15 cellular contexts compared by ENCODE assay signal in genomic region chr15:62779041-62779810, GRCh38.
A peak's percentile ranks its signal among the peaks of the same experiment; 100 is the strongest.
DNase-seq lines count a peak whose midpoint lies in the region; ATAC-seq and TF ChIP-seq lines count a peak whose summit lies in the region.
"Had no signal": no experiment of that assay in that cellular context is flagged by ENCODE, and none has a peak within 500 bp of the region (broad histone marks: within the 10 kb centered on the region; RNA-seq: fewer than 3 reads in every experiment).

No MANE protein-coding gene starts in this region.

- H3K9me3 ChIP-seq in cardiac muscle cell (ENCODE audit: low read depth) (no peaks in the 10 kb centered on the region), right cardiac atrium (ENCODE audit: control insufficient read depth, low read length) (no peaks in the 10 kb centered on the region), uterus (no peaks in the 10 kb centered on the region), neural progenitor cell (ENCODE audit: low read depth) (no peaks in the 10 kb centered on the region)
- H3K9me3 ChIP-seq: transverse colon had no signal

- H3K27ac ChIP-seq in cardiac muscle cell = no peak overlapping the region
- H3K27ac ChIP-seq in caudate nucleus (ENCODE audit: low read depth, low read length) = peak overlapping the region; percentile 18
- peak overlapping the region; percentile 37 for H3K27ac ChIP-seq in right cardiac atrium (ENCODE audit: low read length)
- peak overlapping the region; percentile 19 to 38 for H3K27ac ChIP-seq in uterus
- no peak overlapping the region for H3K27ac ChIP-seq in neural progenitor cell
- H3K27ac ChIP-seq: transverse colon had no signal

- no peaks in the 10 kb centered on the region for H3K36me3 Mint-ChIP-seq in immature natural killer cell
- H3K36me3 Mint-ChIP-seq in neural progenitor cell = peaks cover 15% of the 10 kb centered on the region

- H3K9ac ChIP-seq in neural progenitor cell = no peak overlapping the region

- H4K20me1 ChIP-seq in neural progenitor cell (ENCODE audit: low read depth) = no peaks in the 10 kb centered on the region

- ATAC-seq in right cardiac atrium = peak in 1 of 2 donors; percentile 31

- TF ChIP-seq POLR2A in uterus (IDR thresholded peaks at IDR 0.05) = no peak

- H3K79me2 ChIP-seq in neural progenitor cell (ENCODE audit: low read depth) = no peaks in the 10 kb centered on the region

- DNase-seq in cardiac muscle cell (ENCODE audit: low read depth in 1 of 2, low spot score in 1 of 2) = peak; percentile 36 to 79
- no peak for DNase-seq in cardiac septum (ENCODE audit: low spot score)
- DNase-seq in caudate nucleus (lab: John Stamatoyannopoulos, UW) = peak in 3 of 61 donors; percentile 5 to 34 (median 11)
- DNase-seq in right cardiac atrium = peak in 1 of 3 donors; percentile 52
- DNase-seq in uterus = peak in 1 of 2 donors; percentile 36
- no peak for DNase-seq in immature natural killer cell
- DNase-seq in activated CD4-positive, CD25-positive, alpha-beta regulatory T cell treated with anti-CD3 and anti-CD28 coated beads, Interleukin-2, amount 50 U/mL, for 72 hours = no peak
- DNase-seq in neural progenitor cell (ENCODE audit: low spot score) = no peak
- DNase-seq: ACHN; activated CD4-positive, alpha-beta T cell treated with anti-CD3 and anti-CD28 coated beads, Interleukin-2, amount 10 ng/mL, durations not matched to agents 24 days and 14 days; DMS79 treated with DMSO at 0.1 percent for 48 hours; hippocampal formation; MM.1S; NCI-H69; transverse colon had no signal

- 41% methylated on average over 8 of the region's 8 CpGs for WGBS in right cardiac atrium

- no peak overlapping the region for H3K4me2 ChIP-seq in neural progenitor cell

- intact Hi-C loops in cardiac septum (cut with DNase I) = no loop called here
- intact Hi-C loops in right cardiac atrium (cut with DNase I) = no loop called here
- intact Hi-C loops in uterus (cut with DNase I; ENCODE audit: low total_unique reads) = no loop called here

- H2AFZ ChIP-seq in neural progenitor cell (replicated peaks) = no peak overlapping the region

- H3K27me3 ChIP-seq in cardiac muscle cell = no peaks in the 10 kb centered on the region
- no peaks in the 10 kb centered on the region for H3K27me3 ChIP-seq in right cardiac atrium (ENCODE audit: control insufficient read depth, insufficient read depth)
- H3K27me3 ChIP-seq in uterus = no peaks in the 10 kb centered on the region
- H3K27me3 ChIP-seq in neural progenitor cell = no peaks in the 10 kb centered on the region
- H3K27me3 ChIP-seq: transverse colon had no signal

- H3K4me3 ChIP-seq in cardiac muscle cell = no peak overlapping the region
- no peak overlapping the region for H3K4me3 ChIP-seq in right cardiac atrium (ENCODE audit: low read length)
- no peak overlapping the region for H3K4me3 ChIP-seq in uterus
- H3K4me3 ChIP-seq in neural progenitor cell = no peak overlapping the region
- H3K4me3 ChIP-seq: transverse colon had no signal

- no peaks in the 10 kb centered on the region for H3K9me3 Mint-ChIP-seq in immature natural killer cell
- no peaks in the 10 kb centered on the region for H3K9me3 Mint-ChIP-seq in neural progenitor cell
- H3K9me3 Mint-ChIP-seq: activated CD4-positive, alpha-beta T cell treated with anti-CD3 and anti-CD28 coated beads, Interleukin-2, amount 10 ng/mL, durations not matched to agents 24 days and 14 days had no signal

- H3K4me1 Mint-ChIP-seq in immature natural killer cell (no peaks in the 10 kb centered on the region), neural progenitor cell (peaks cover 22% of the 10 kb centered on the region)
- H3K4me1 Mint-ChIP-seq: activated CD4-positive, alpha-beta T cell treated with anti-CD3 and anti-CD28 coated beads, Interleukin-2, amount 10 ng/mL, durations not matched to agents 24 days and 14 days had no signal

- peaks cover 8% of the 10 kb centered on the region for H3F3A ChIP-seq in neural progenitor cell (ENCODE audit: low read depth)

- H3K27me3 Mint-ChIP-seq in immature natural killer cell (ENCODE audit: low read depth in 3 of 3) (peaks cover 3 to 7% (median 4%) of the 10 kb centered on the region in 3 donors), neural progenitor cell (ENCODE audit: insufficient read depth, low read depth) (peaks cover 6% of the 10 kb centered on the region)

- peaks cover 42% of the 10 kb centered on the region for H3K4me1 ChIP-seq in cardiac muscle cell (ENCODE audit: low read depth)
- H3K4me1 ChIP-seq in right cardiac atrium (ENCODE audit: control insufficient read depth, insufficient read depth, low read length) = peaks cover 5% of the 10 kb centered on the region
- no peaks in the 10 kb centered on the region for H3K4me1 ChIP-seq in uterus
- peaks cover 9% of the 10 kb centered on the region for H3K4me1 ChIP-seq in neural progenitor cell

- no peak for TF ChIP-seq CTCF in cardiac muscle cell (IDR thresholded peaks at IDR 0.05; ENCODE audit: low read depth, low read length)
- TF ChIP-seq CTCF in uterus (IDR thresholded peaks at IDR 0.05) = no peak
- no peak for TF ChIP-seq CTCF in neural progenitor cell (IDR thresholded peaks at IDR 0.05)

- no peak overlapping the region for H3K27ac Mint-ChIP-seq in immature natural killer cell
- no peak overlapping the region for H3K27ac Mint-ChIP-seq in neural progenitor cell
- H3K27ac Mint-ChIP-seq: activated CD4-positive, alpha-beta T cell treated with anti-CD3 and anti-CD28 coated beads, Interleukin-2, amount 10 ng/mL, durations not matched to agents 24 days and 14 days had no signal

- H3K4me3 Mint-ChIP-seq in immature natural killer cell = no peak overlapping the region
- H3K4me3 Mint-ChIP-seq in neural progenitor cell = no peak overlapping the region
- H3K4me3 Mint-ChIP-seq: activated CD4-positive, alpha-beta T cell treated with anti-CD3 and anti-CD28 coated beads, Interleukin-2, amount 10 ng/mL, durations not matched to agents 24 days and 14 days had no signal

- H3K36me3 ChIP-seq in cardiac muscle cell (no peaks in the 10 kb centered on the region), uterus (no peaks in the 10 kb centered on the region), neural progenitor cell (no peaks in the 10 kb centered on the region)

Comparison
In these comparisons a context has a peak if more than half of its experiments do, and no peak if none do; other contexts are left out.
1. DNase-seq: peak in cardiac muscle cell (2 of 2); none in cardiac septum (single experiment), immature natural killer cell (0 of 3), activated CD4-positive, CD25-positive, alpha-beta regulatory T cell treated with anti-CD3 and anti-CD28 coated beads, Interleukin-2, amount 50 U/mL, for 72 hours (single experiment) and neural progenitor cell (single experiment).
2. H3K27ac ChIP-seq: peak in caudate nucleus (single experiment), right cardiac atrium (single experiment) and uterus (2 of 2); none in cardiac muscle cell (single experiment) and neural progenitor cell (single experiment).